In the genomic region with DNA sequence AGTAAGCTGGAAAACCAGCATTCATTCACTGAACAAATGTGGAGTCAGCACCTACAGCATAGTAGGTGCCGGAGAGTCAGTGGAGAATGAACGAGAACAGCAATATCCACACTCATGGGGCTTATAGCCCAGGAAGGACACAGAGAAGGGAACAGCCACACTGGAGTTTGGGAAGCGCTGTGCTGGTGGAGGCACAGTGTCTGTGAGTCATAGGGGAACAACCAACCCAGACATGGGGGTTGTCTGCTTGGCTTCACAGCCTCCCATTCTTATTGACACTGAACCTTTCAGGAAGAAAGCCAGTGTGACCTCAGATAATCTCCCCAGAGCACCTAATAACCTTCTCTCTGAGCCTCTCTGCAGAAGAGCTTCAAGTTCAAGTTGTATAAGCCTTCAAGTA, we compare ENCODE assay signal across 22 cellular contexts. TPM values are rescaled to one million over a fixed set of nuclear protein-coding genes. Genes with fewer than 3 reads are reported as not detected.
DNase-seq lines count a peak whose midpoint lies in the region; ATAC-seq, FAIRE-seq and TF ChIP-seq lines count a peak whose summit lies in the region.
"Had no signal": no experiment of that assay in that cellular context is flagged by ENCODE, and none has a peak within 500 bp of the region (broad histone marks: within the 10 kb centered on the region; RNA-seq: fewer than 3 reads in every experiment).

No MANE protein-coding gene starts in this region.

- H3K4me3 ChIP-seq in A549 (no peak overlapping the region), bronchial epithelial cell (ENCODE audit: low read depth, low read length) (no peak overlapping the region), left lung (no peak overlapping the region), Caco-2 (ENCODE audit: low read depth, low read length) (no peak overlapping the region)
- H3K4me3 ChIP-seq: GM23338, PC-9 had no signal

- 50% methylated on average over 3 of the region's 3 CpGs for WGBS in A549 (ENCODE audit: missing lambda C conversion rate)

- no peaks in the 10 kb centered on the region for H3K4me1 Mint-ChIP-seq in Caco-2 (ENCODE audit: low read depth, unreplicated experiment)
- H3K4me1 Mint-ChIP-seq: T-helper 17 cell had no signal

- H3K27me3 ChIP-seq in bronchial epithelial cell (ENCODE audit: control insufficient read depth, insufficient read depth, low read length) (no peaks in the 10 kb centered on the region), left lung (no peaks in the 10 kb centered on the region), Caco-2 (replicated peaks; ENCODE audit: control insufficient read depth, insufficient read depth, low read length) (no peaks in the 10 kb centered on the region)
- H3K27me3 ChIP-seq: BE2C had no signal

- no peaks in the 10 kb centered on the region for H3K9me3 ChIP-seq in A549
- no peaks in the 10 kb centered on the region for H3K9me3 ChIP-seq in left lung
- H3K9me3 ChIP-seq in Caco-2, result no peaks in the 10 kb centered on the region
- H3K9me3 ChIP-seq: BE2C had no signal

- TF ChIP-seq RAD21 in A549 (conservative IDR thresholded peaks at IDR 0.05 in 1 of 2, IDR thresholded peaks at IDR 0.05 in 1 of 2), result no peak

- H3K9me3 Mint-ChIP-seq in Caco-2 (ENCODE audit: unreplicated experiment), result no peaks in the 10 kb centered on the region
- H3K9me3 Mint-ChIP-seq: CD8-positive, alpha-beta T cell; GM23338; HFFc6 had no signal

- TF ChIP-seq CTCF in A549 (IDR thresholded peaks at IDR 0.05) (no peak), bronchial epithelial cell (IDR thresholded peaks at IDR 0.05; ENCODE audit: insufficient read depth, low read length, severe bottlenecking) (no peak), left lung (IDR thresholded peaks at IDR 0.05) (no peak), Caco-2 (IDR thresholded peaks at IDR 0.05; ENCODE audit: insufficient read depth in 1 of 2, low read depth in 1 of 2, low read length in 1 of 2, severe bottlenecking in 1 of 2, unreplicated experiment in 1 of 2) (no peak)

- TF ChIP-seq POLR2A in A549 (IDR thresholded peaks at IDR 0.05; ENCODE audit: low read length), result no peak

- peaks cover 41% of the 10 kb centered on the region for H3K4me1 ChIP-seq in A549
- H3K4me1 ChIP-seq in left lung, result no peaks in the 10 kb centered on the region
- H3K4me1 ChIP-seq in Caco-2, result peaks cover 8% of the 10 kb centered on the region; the same call in 1 of the 2 replicates
- H3K4me1 ChIP-seq: BE2C had no signal

- peaks cover 6% of the 10 kb centered on the region for H3K36me3 Mint-ChIP-seq in Caco-2 (ENCODE audit: insufficient read depth, unreplicated experiment)
- H3K36me3 Mint-ChIP-seq: CD8-positive, alpha-beta T cell had no signal

- FAIRE-seq in A549 (lab: Jason Lieb, UNC) (no peak), bronchial epithelial cell (lab: Jason Lieb, UNC) (no peak)
- FAIRE-seq: GM19239 had no signal

- H3K4me2 ChIP-seq in A549, result peak overlapping the region; percentile 67
- H3K4me2 ChIP-seq: GM23338, PC-9 had no signal

- BruUV-seq in Caco-2 (replicated peaks; lab: Mats Ljungman, UMichigan), result no TSS peak

- H3K36me3 ChIP-seq in bronchial epithelial cell (ENCODE audit: control insufficient read depth, insufficient read depth, low read length), result no peaks in the 10 kb centered on the region
- no peaks in the 10 kb centered on the region for H3K36me3 ChIP-seq in left lung
- H3K36me3 ChIP-seq in Caco-2 (ENCODE audit: control insufficient read depth, insufficient read depth, low read length), result no peaks in the 10 kb centered on the region
- H3K36me3 ChIP-seq: BE2C had no signal

- H3K27me3 Mint-ChIP-seq in Caco-2 (ENCODE audit: insufficient read depth, unreplicated experiment), result peaks cover 13% of the 10 kb centered on the region

- CTCF ChIA-PET in A549 (lab: Yijun Ruan, JAX) (interaction anchor here (1.2 to 2.3 kb wide), 3 partner anchors 18 to 424 kb away, joined by 3 to 10 read pairs (median 4); no protein-coding TSS in a partner anchor), Caco-2 (lab: Charles Lee) (no interaction called here)

- ATAC-seq in A549 (peak; percentile 84 to 88), left lung (peak; percentile 61), GM19324 (IDR thresholded peaks at IDR 0.05; ENCODE audit: low FRiP score, unreplicated experiment) (no peak)
- ATAC-seq: CD8-positive, alpha-beta T cell; GM23338; Right ventricle myocardium inferior; T-helper 17 cell had no signal

- H3K27ac Mint-ChIP-seq in Caco-2 (ENCODE audit: unreplicated experiment), result no peak overlapping the region
- H3K27ac Mint-ChIP-seq: CD8-positive, alpha-beta T cell; GM23338; HFFc6; T-helper 17 cell had no signal

- intact Hi-C loops in left lung (cut with DNase I) (no loop called here), Caco-2 (cut with micrococcal nuclease; ENCODE audit: unreplicated experiment) (no loop called here)

- TF ChIP-seq EP300 in A549 (IDR thresholded peaks at IDR 0.05), result 0 out of 5 replicates have a peak, but pooled peaks of 1 of the 2 experiments have one; percentile 13

- DNase-seq in A549 (ENCODE audit: low read depth in 1 of 2, low spot score in 1 of 2) (peak in 1 of 2 experiments; percentile 59), HCEC 1CT (peak; percentile 22), bronchial epithelial cell (ENCODE audit: low read depth) (peak; percentile 44), left lung (no peak), DMS79 (lab: John Stamatoyannopoulos, UW) (no peak), Caco-2 (no peak), DMS53 (lab: John Stamatoyannopoulos, UW) (no peak)
- DNase-seq: BE2C; CD8-positive, alpha-beta T cell; HFFc6; KBM-7; NCI-H1417; NCI-H1930; NCI-H2171; NCI-H446 treated with DMSO at 0.1 percent for 48 hours; NCI-H748 treated with DMSO at 0.1 percent for 48 hours; PC-9; T-helper 17 cell had no signal

- POLR2A ChIA-PET in A549 (lab: Yijun Ruan, JAX) (no interaction called here), Caco-2 (lab: Charles Lee) (interaction anchor here (0.6 kb wide), 1 partner anchor 25 kb away, joined by 3 read pairs; no protein-coding TSS in a partner anchor)

- H3K27ac ChIP-seq in A549 (peak overlapping the region; percentile 72 to 85), left lung (no peak overlapping the region)
- H3K27ac ChIP-seq: PC-9 had no signal

- no peak overlapping the region for H3K4me3 Mint-ChIP-seq in Caco-2 (ENCODE audit: unreplicated experiment)
- H3K4me3 Mint-ChIP-seq: CD8-positive, alpha-beta T cell; GM23338; HFFc6; T-helper 17 cell had no signal

TF ChIP-seq in A549, 52 proteins besides CTCF, POLR2A, EP300 and RAD21:
- TF ChIP-seq MAFK (IDR thresholded peaks at IDR 0.05; ENCODE audit: partially characterized antibody) (peak; percentile 11), FOSL2 (IDR thresholded peaks at IDR 0.05) (no peak), FOSL2 (CRISPR knock-in tag; IDR thresholded peaks at IDR 0.05) (peak; percentile 61), JUNB (IDR thresholded peaks at IDR 0.05) (no peak; the same call in 1 of the 2 replicates), ZNF302 (CRISPR knock-in tag; IDR thresholded peaks at IDR 0.05) (no peak), SMC3 (IDR thresholded peaks at IDR 0.05) (no peak)

RNA-seq across cellular contexts. Expression of a gene that starts 56.6 kb away (rescaled TPM):
- polyA plus RNA-seq in A549 (2011; rRNA removed) (43.0 and 52.2 TPM in 2 replicates), A549 (2017; fragmentation: RNase III; extraction: RNeasy Plus Mini Kit Qiagen cat#74134 plus additional on column Dnase treatment) (26.8 to 33.4 TPM (median 32.5 TPM) in 3 replicates)
- polyA plus RNA-seq in A549 (2012; cell fraction: cytosol; rRNA removed), result 22.4 and 29.5 TPM in 2 replicates
- polyA plus RNA-seq in A549 (2012; cell fraction: nucleus; rRNA removed), result 25.3 and 30.1 TPM in 2 replicates
- polyA minus RNA-seq in A549 (2011; rRNA and poly(A)+ RNA removed), result 215 and 227 TPM in 2 replicates
- total RNA-seq in bronchial epithelial cell (10.0 and 10.4 TPM in 2 replicates), left lung (10 to 100 TPM; 19.3 to 38.6 TPM), Caco-2 (2022) (21.5 and 22.0 TPM in 2 replicates)

Comparison
In these comparisons a context has a peak if more than half of its experiments do, and no peak if none do; other contexts are left out.
1. DNase-seq: peak in HCEC 1CT (single experiment) and bronchial epithelial cell (single experiment); none in left lung (0 of 2), DMS79 (single experiment), Caco-2 (0 of 2) and DMS53 (single experiment).
2. H3K27ac ChIP-seq: peak in A549 (2 of 2); none in left lung (0 of 2).